In the genomic region with DNA sequence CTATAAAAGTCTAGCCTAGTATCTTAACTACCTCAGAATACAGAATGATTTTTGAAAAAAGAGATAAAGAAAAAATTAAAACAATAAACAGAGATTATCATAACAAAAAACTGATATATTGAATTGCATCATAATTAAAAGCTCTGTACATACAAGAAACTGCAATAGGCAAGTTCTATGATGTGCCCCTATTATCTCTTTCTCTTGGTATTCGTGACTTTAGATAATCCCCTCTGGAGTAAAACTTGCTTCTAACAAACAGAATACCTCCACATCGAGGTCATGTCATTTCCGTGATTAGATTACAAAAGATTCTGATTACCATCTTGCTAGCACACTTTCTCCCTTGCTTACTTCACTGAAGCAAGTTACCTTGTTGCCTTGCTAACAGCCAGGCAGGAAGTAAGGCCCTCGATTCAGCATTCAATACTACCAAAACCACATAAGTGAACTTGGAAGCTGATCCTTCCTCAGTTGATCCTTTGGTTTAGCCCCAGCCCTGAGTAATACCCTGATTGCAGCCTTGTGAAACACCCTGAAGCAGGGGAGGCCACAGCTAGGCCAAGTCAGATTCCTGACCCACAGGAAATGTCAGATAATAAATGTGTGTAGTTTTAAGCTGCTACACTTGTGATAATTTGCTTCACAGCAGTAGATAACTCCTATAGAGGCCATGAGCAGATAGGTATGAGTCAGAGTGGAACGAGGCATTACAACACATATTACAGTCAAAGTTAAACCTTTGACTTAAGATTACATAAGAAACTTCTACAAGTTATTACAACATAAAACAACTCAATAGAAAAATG, we compare ENCODE assay signal across 9 cellular contexts. TPM values are rescaled to one million over a fixed set of nuclear protein-coding genes. Genes with fewer than 3 reads are reported as not detected.
A peak's percentile ranks its signal among the peaks of the same experiment; 100 is the strongest.
DNase-seq lines count a peak whose midpoint lies in the region; ATAC-seq, FAIRE-seq and TF ChIP-seq lines count a peak whose summit lies in the region.
"Had no signal": no experiment of that assay in that cellular context is flagged by ENCODE, and none has a peak within 500 bp of the region (broad histone marks: within the 10 kb centered on the region; RNA-seq: fewer than 3 reads in every experiment).

No MANE protein-coding gene starts in this region.

- no peak overlapping the region for H2AFZ ChIP-seq in Loucy (ENCODE audit: low read length)
- H2AFZ ChIP-seq in astrocyte (ENCODE audit: low read depth, low read length), result peak overlapping the region; percentile 42

- no peaks in the 10 kb centered on the region for H3K9me2 ChIP-seq in Loucy (replicated peaks; ENCODE audit: low read depth, low read length)

- no peak for TF ChIP-seq CTCF in Loucy (conservative IDR thresholded peaks at IDR 0.05; ENCODE audit: low read length)
- TF ChIP-seq CTCF in astrocyte (IDR thresholded peaks at IDR 0.05; ENCODE audit: insufficient read depth, low read depth, low read length), result no peak
- TF ChIP-seq CTCF in lower lobe of right lung (IDR thresholded peaks at IDR 0.05), result no peak

- H3K4me1 ChIP-seq in CD4-positive, CD25-positive, alpha-beta regulatory T cell (ENCODE audit: control insufficient read depth, insufficient read depth, low read length, poor library complexity, severe bottlenecking), result no peaks in the 10 kb centered on the region
- H3K4me1 ChIP-seq in Loucy (ENCODE audit: insufficient read depth, low read length, poor library complexity, severe bottlenecking), result peaks cover 14% of the 10 kb centered on the region
- no peaks in the 10 kb centered on the region for H3K4me1 ChIP-seq in astrocyte (ENCODE audit: insufficient read depth, low read length)
- H3K4me1 ChIP-seq in lower lobe of right lung, result no peaks in the 10 kb centered on the region

- H3K27ac ChIP-seq in CD4-positive, CD25-positive, alpha-beta regulatory T cell (ENCODE audit: insufficient read depth, low read length, poor library complexity, severe bottlenecking), result peak overlapping the region; percentile 38
- H3K27ac ChIP-seq in astrocyte (ENCODE audit: low read depth, low read length) (no peak overlapping the region), lower lobe of right lung (no peak overlapping the region)

- peak in 2 of 3 donors; percentile 18 to 19 for DNase-seq in CD4-positive, CD25-positive, alpha-beta regulatory T cell
- DNase-seq in astrocyte (ENCODE audit: low read depth) (peak; percentile 94), lower lobe of right lung (no peak), hypothalamus (lab: John Stamatoyannopoulos, UW) (no peak), ureter (ENCODE audit: low spot score) (no peak)
- DNase-seq in effector CD8-positive, alpha-beta T cell (lab: John Stamatoyannopoulos, UW), result no peak
- DNase-seq in activated T-helper 2 cell treated with anti-CD3 and anti-CD28 coated beads, Interferon-gamma antibody, Interleukin-2, Interleukin-4, amounts not matched to agents 10 μg/mL and 5 μg/mL and 100 μg/mL, durations not matched to agents 14 hours and 24 hours and 36 hours (ENCODE audit: low spot score), result no peak

- intact Hi-C loops in lower lobe of right lung (cut with DNase I), result no loop called here
- intact Hi-C loops in activated T-helper 2 cell treated with anti-CD3 and anti-CD28 coated beads, Interferon-gamma antibody, Interleukin-2, Interleukin-4, amounts not matched to agents 10 μg/mL and 5 μg/mL and 100 μg/mL, durations not matched to agents 14 hours and 24 hours and 36 hours (cut with micrococcal nuclease), result no loop called here

- peak overlapping the region; percentile 40 for H3K4me2 ChIP-seq in Loucy (ENCODE audit: low read depth, low read length, poor library complexity, severe bottlenecking)
- peak overlapping the region; percentile 3 for H3K4me2 ChIP-seq in astrocyte (ENCODE audit: low read length)

- H3K36me3 ChIP-seq in CD4-positive, CD25-positive, alpha-beta regulatory T cell (ENCODE audit: control insufficient read depth, insufficient read depth, low read length), result no peaks in the 10 kb centered on the region
- H3K36me3 ChIP-seq in Loucy (ENCODE audit: insufficient read depth, low read length) (no peaks in the 10 kb centered on the region), astrocyte (ENCODE audit: insufficient read depth, low read length) (no peaks in the 10 kb centered on the region), lower lobe of right lung (no peaks in the 10 kb centered on the region)

- no peak overlapping the region for H3K4me3 ChIP-seq in CD4-positive, CD25-positive, alpha-beta regulatory T cell (ENCODE audit: low read depth, low read length)
- H3K4me3 ChIP-seq in Loucy (ENCODE audit: low read length, poor library complexity, severe bottlenecking), result no peak overlapping the region
- H3K4me3 ChIP-seq in astrocyte (ENCODE audit: insufficient read depth, low read depth, low read length), result no peak overlapping the region
- no peak overlapping the region for H3K4me3 ChIP-seq in lower lobe of right lung

- peak; percentile 77 to 79 for ATAC-seq in CD4-positive, CD25-positive, alpha-beta regulatory T cell (ENCODE audit: low read depth in 2 of 2)
- peak; percentile 51 to 54 for ATAC-seq in lower lobe of right lung

- peak overlapping the region; percentile 86 to 95 (median 90) for H3K27ac Mint-ChIP-seq in CD4-positive, CD25-positive, alpha-beta regulatory T cell
- H3K27ac Mint-ChIP-seq in astrocyte (ENCODE audit: unreplicated experiment), result peak overlapping the region; percentile 89
- no peak overlapping the region for H3K27ac Mint-ChIP-seq in activated T-helper 2 cell treated with anti-CD3 and anti-CD28 coated beads, Interferon-gamma antibody, Interleukin-2, Interleukin-4, amounts not matched to agents 10 μg/mL and 5 μg/mL and 100 μg/mL, durations not matched to agents 14 hours and 24 hours and 36 hours

- no peaks in the 10 kb centered on the region for H3F3A ChIP-seq in Loucy (ENCODE audit: low read depth)

- peak; percentile 9 for FAIRE-seq in astrocyte (lab: Jason Lieb, UNC)
- FAIRE-seq: TTC549 had no signal

- no peaks in the 10 kb centered on the region for H3K27me3 ChIP-seq in CD4-positive, CD25-positive, alpha-beta regulatory T cell (ENCODE audit: control insufficient read depth, insufficient read depth, low read length)
- H3K27me3 ChIP-seq in Loucy (ENCODE audit: insufficient read depth, low read length, poor library complexity, severe bottlenecking) (no peaks in the 10 kb centered on the region), astrocyte (ENCODE audit: insufficient read depth, low read length) (no peaks in the 10 kb centered on the region), lower lobe of right lung (ENCODE audit: low read depth) (no peaks in the 10 kb centered on the region)

- no peaks in the 10 kb centered on the region for H3K36me3 Mint-ChIP-seq in CD4-positive, CD25-positive, alpha-beta regulatory T cell
- no peaks in the 10 kb centered on the region for H3K36me3 Mint-ChIP-seq in astrocyte (ENCODE audit: low read depth, unreplicated experiment)
- no peaks in the 10 kb centered on the region for H3K36me3 Mint-ChIP-seq in activated T-helper 2 cell treated with anti-CD3 and anti-CD28 coated beads, Interferon-gamma antibody, Interleukin-2, Interleukin-4, amounts not matched to agents 10 μg/mL and 5 μg/mL and 100 μg/mL, durations not matched to agents 14 hours and 24 hours and 36 hours (ENCODE audit: low read depth)

- H4K20me1 ChIP-seq in Loucy (ENCODE audit: insufficient read depth, low read length, poor library complexity, severe bottlenecking) (no peaks in the 10 kb centered on the region), astrocyte (ENCODE audit: insufficient read depth, low read length) (no peaks in the 10 kb centered on the region)

- H3K9ac ChIP-seq in Loucy (ENCODE audit: low read depth, low read length, poor library complexity, severe bottlenecking), result no peak overlapping the region
- H3K9ac ChIP-seq in astrocyte (ENCODE audit: low read length), result no peak overlapping the region

- H3K9me3 ChIP-seq in CD4-positive, CD25-positive, alpha-beta regulatory T cell (ENCODE audit: control insufficient read depth in 2 of 2, low read length in 2 of 2), result no peaks in the 10 kb centered on the region
- no peaks in the 10 kb centered on the region for H3K9me3 ChIP-seq in Loucy (ENCODE audit: insufficient read depth, low read depth, low read length)
- no peaks in the 10 kb centered on the region for H3K9me3 ChIP-seq in astrocyte (ENCODE audit: insufficient read depth, low read depth, low read length)
- no peaks in the 10 kb centered on the region for H3K9me3 ChIP-seq in lower lobe of right lung

- H3K79me2 ChIP-seq in Loucy (ENCODE audit: insufficient read depth, low read length), result no peaks in the 10 kb centered on the region
- H3K79me2 ChIP-seq in astrocyte (ENCODE audit: insufficient read depth, low read length), result no peaks in the 10 kb centered on the region

- peaks cover 0 to 1% (median 0%) of the 10 kb centered on the region in 7 donors for H3K9me3 Mint-ChIP-seq in CD4-positive, CD25-positive, alpha-beta regulatory T cell
- no peaks in the 10 kb centered on the region for H3K9me3 Mint-ChIP-seq in astrocyte (ENCODE audit: unreplicated experiment)
- H3K9me3 Mint-ChIP-seq in activated T-helper 2 cell treated with anti-CD3 and anti-CD28 coated beads, Interferon-gamma antibody, Interleukin-2, Interleukin-4, amounts not matched to agents 10 μg/mL and 5 μg/mL and 100 μg/mL, durations not matched to agents 14 hours and 24 hours and 36 hours, result no peaks in the 10 kb centered on the region

- H3K4me3 Mint-ChIP-seq in CD4-positive, CD25-positive, alpha-beta regulatory T cell, result peak overlapping the region in 1 of 4 donors; percentile 36
- no peak overlapping the region for H3K4me3 Mint-ChIP-seq in astrocyte (ENCODE audit: unreplicated experiment)
- no peak overlapping the region for H3K4me3 Mint-ChIP-seq in activated T-helper 2 cell treated with anti-CD3 and anti-CD28 coated beads, Interferon-gamma antibody, Interleukin-2, Interleukin-4, amounts not matched to agents 10 μg/mL and 5 μg/mL and 100 μg/mL, durations not matched to agents 14 hours and 24 hours and 36 hours (ENCODE audit: low read depth)

- H3K27me3 Mint-ChIP-seq in CD4-positive, CD25-positive, alpha-beta regulatory T cell, result no peaks in the 10 kb centered on the region
- H3K27me3 Mint-ChIP-seq in astrocyte (ENCODE audit: low read depth, unreplicated experiment), result no peaks in the 10 kb centered on the region
- H3K27me3 Mint-ChIP-seq in activated T-helper 2 cell treated with anti-CD3 and anti-CD28 coated beads, Interferon-gamma antibody, Interleukin-2, Interleukin-4, amounts not matched to agents 10 μg/mL and 5 μg/mL and 100 μg/mL, durations not matched to agents 14 hours and 24 hours and 36 hours (ENCODE audit: low read depth), result peaks cover 2% of the 10 kb centered on the region

- H3K4me1 Mint-ChIP-seq in CD4-positive, CD25-positive, alpha-beta regulatory T cell, result peaks cover 0 to 18% (median 9%) of the 10 kb centered on the region in 4 donors
- peaks cover 11% of the 10 kb centered on the region for H3K4me1 Mint-ChIP-seq in astrocyte (ENCODE audit: low read depth, unreplicated experiment)
- peaks cover 6% of the 10 kb centered on the region for H3K4me1 Mint-ChIP-seq in activated T-helper 2 cell treated with anti-CD3 and anti-CD28 coated beads, Interferon-gamma antibody, Interleukin-2, Interleukin-4, amounts not matched to agents 10 μg/mL and 5 μg/mL and 100 μg/mL, durations not matched to agents 14 hours and 24 hours and 36 hours (ENCODE audit: low read depth)

RNA-seq across cellular contexts. Expression of a gene that starts 53.7 kb away (rescaled TPM):
- 71.7 TPM for total RNA-seq in CD4-positive, CD25-positive, alpha-beta regulatory T cell
- 100 to 1,000 TPM in 1 of 4 donors, 10 to 100 TPM in 3; 74.8 to 111 (median 93.2) TPM for polyA plus RNA-seq in CD4-positive, CD25-positive, alpha-beta regulatory T cell
- 17.3 and 20.4 TPM in 2 replicates for total RNA-seq in astrocyte
- 35.7 TPM for total RNA-seq in lower lobe of right lung
- 30.0 and 31.1 TPM in 2 replicates for total RNA-seq in activated T-helper 2 cell treated with anti-CD3 and anti-CD28 coated beads, Interferon-gamma antibody, Interleukin-2, Interleukin-4, amounts not matched to agents 10 μg/mL and 5 μg/mL and 100 μg/mL, durations not matched to agents 14 hours and 24 hours and 36 hours
- total RNA-seq in ureter, result 51.6 TPM

RNA-seq across cellular contexts. Expression of a gene that starts 58.8 kb away (rescaled TPM):
- total RNA-seq in CD4-positive, CD25-positive, alpha-beta regulatory T cell, result 1.8 TPM
- polyA plus RNA-seq in CD4-positive, CD25-positive, alpha-beta regulatory T cell, result under 1 TPM in 2 of 4 donors, not detected in 2; 0.17 to 0.44 TPM
- total RNA-seq in astrocyte (10.7 and 11.0 TPM in 2 replicates), lower lobe of right lung (6.3 TPM), ureter (48.3 TPM)
- 2.6 TPM in 2 replicates for total RNA-seq in activated T-helper 2 cell treated with anti-CD3 and anti-CD28 coated beads, Interferon-gamma antibody, Interleukin-2, Interleukin-4, amounts not matched to agents 10 μg/mL and 5 μg/mL and 100 μg/mL, durations not matched to agents 14 hours and 24 hours and 36 hours

Comparison
In these comparisons a context has a peak if more than half of its experiments do, and no peak if none do; other contexts are left out.
1. DNase-seq: peak in CD4-positive, CD25-positive, alpha-beta regulatory T cell (2 of 3) and astrocyte (single experiment); none in lower lobe of right lung (single experiment), effector CD8-positive, alpha-beta T cell (single experiment), hypothalamus (0 of 51), activated T-helper 2 cell treated with anti-CD3 and anti-CD28 coated beads, Interferon-gamma antibody, Interleukin-2, Interleukin-4, amounts not matched to agents 10 μg/mL and 5 μg/mL and 100 μg/mL, durations not matched to agents 14 hours and 24 hours and 36 hours (single experiment) and ureter (single experiment).